16 cellular contexts compared by ENCODE assay signal in genomic region chr14:54590481-54590880, GRCh38. TPM values are rescaled to one million over a fixed set of nuclear protein-coding genes. Genes with fewer than 3 reads are reported as not detected.
DNase-seq lines count a peak whose midpoint lies in the region; ATAC-seq, FAIRE-seq and TF ChIP-seq lines count a peak whose summit lies in the region.
"Had no signal": no experiment of that assay in that cellular context is flagged by ENCODE, and none has a peak within 500 bp of the region (broad histone marks: within the 10 kb centered on the region; RNA-seq: fewer than 3 reads in every experiment).

No MANE protein-coding gene starts in this region.

- no peak overlapping the region for H3K27ac ChIP-seq in astrocyte (ENCODE audit: low read depth, low read length)
- H3K27ac ChIP-seq in mesodermal cell (ENCODE audit: low read depth, low read length, severe bottlenecking), result peak overlapping the region; percentile 32
- no peak overlapping the region for H3K27ac ChIP-seq in neural progenitor cell
- H3K27ac ChIP-seq: C4-2B, PC-9 had no signal

- no peaks in the 10 kb centered on the region for H3F3A ChIP-seq in neural progenitor cell (ENCODE audit: low read depth)

- intact Hi-C loops in Right ventricle myocardium superior (cut with DNase I) (no loop called here), cardiac septum (cut with DNase I) (no loop called here)

- no peak for DNase-seq in Right ventricle myocardium superior
- DNase-seq in cardiac septum (ENCODE audit: low spot score), result no peak
- DNase-seq in astrocyte (ENCODE audit: low read depth), result no peak
- DNase-seq in neural progenitor cell (ENCODE audit: low spot score), result no peak
- DNase-seq in T-helper 1 cell, result no peak
- DNase-seq: KG1, MG63, NCI-H1092 treated with DMSO at 0.1 percent for 48 hours, NCI-H1694 treated with DMSO at 0.1 percent for 48 hours, PC-9 had no signal

- no peak overlapping the region for H3K4me2 ChIP-seq in astrocyte (ENCODE audit: low read length)
- no peak overlapping the region for H3K4me2 ChIP-seq in neural progenitor cell
- H3K4me2 ChIP-seq: PC-9 had no signal

- H3K36me3 ChIP-seq in astrocyte (ENCODE audit: insufficient read depth, low read length) (no peaks in the 10 kb centered on the region), mesodermal cell (ENCODE audit: control insufficient read depth, insufficient read depth, low read length) (peaks cover 20% of the 10 kb centered on the region), neural progenitor cell (no peaks in the 10 kb centered on the region)
- H3K36me3 ChIP-seq: MG63 had no signal

- H3K27me3 Mint-ChIP-seq in astrocyte (ENCODE audit: low read depth, unreplicated experiment), result no peaks in the 10 kb centered on the region
- H3K27me3 Mint-ChIP-seq in neural progenitor cell (ENCODE audit: insufficient read depth, low read depth), result no peaks in the 10 kb centered on the region

- H3K4me3 ChIP-seq in astrocyte (ENCODE audit: insufficient read depth, low read depth, low read length) (no peak overlapping the region), mesodermal cell (ENCODE audit: extremely low read depth, insufficient read depth, low read length, poor library complexity, severe bottlenecking) (no peak overlapping the region), neural progenitor cell (no peak overlapping the region)
- H3K4me3 ChIP-seq: MG63, PC-9 had no signal

- H3K79me2 ChIP-seq in astrocyte (ENCODE audit: insufficient read depth, low read length), result peaks cover 91% of the 10 kb centered on the region
- H3K79me2 ChIP-seq in neural progenitor cell (ENCODE audit: low read depth), result no peaks in the 10 kb centered on the region

- no peak for FAIRE-seq in astrocyte (lab: Jason Lieb, UNC)
- FAIRE-seq: A204.1 had no signal

- H3K9me3 ChIP-seq in astrocyte (ENCODE audit: insufficient read depth, low read depth, low read length), result no peaks in the 10 kb centered on the region
- H3K9me3 ChIP-seq in mesodermal cell (ENCODE audit: control insufficient read depth, low read length), result no peaks in the 10 kb centered on the region
- no peaks in the 10 kb centered on the region for H3K9me3 ChIP-seq in neural progenitor cell (ENCODE audit: low read depth)
- H3K9me3 ChIP-seq: MG63 had no signal

- H3K27me3 ChIP-seq in astrocyte (ENCODE audit: insufficient read depth, low read length), result no peaks in the 10 kb centered on the region
- H3K27me3 ChIP-seq in neural progenitor cell, result no peaks in the 10 kb centered on the region
- H3K27me3 ChIP-seq: MG63 had no signal

- H3K27ac Mint-ChIP-seq in astrocyte (ENCODE audit: unreplicated experiment) (peak overlapping the region; percentile 84), neural progenitor cell (no peak overlapping the region)

- H3K4me1 Mint-ChIP-seq in astrocyte (ENCODE audit: low read depth, unreplicated experiment) (peaks cover 60% of the 10 kb centered on the region), neural progenitor cell (peaks cover 13% of the 10 kb centered on the region)

- peaks cover 30% of the 10 kb centered on the region for H4K20me1 ChIP-seq in astrocyte (ENCODE audit: insufficient read depth, low read length)
- H4K20me1 ChIP-seq in neural progenitor cell (ENCODE audit: low read depth), result no peaks in the 10 kb centered on the region

- H3K9ac ChIP-seq in astrocyte (ENCODE audit: low read length) (no peak overlapping the region), neural progenitor cell (no peak overlapping the region)

- ATAC-seq in Right ventricle myocardium superior (ENCODE audit: poor library complexity) (peak; percentile 63), GM19324 (IDR thresholded peaks at IDR 0.05; ENCODE audit: low FRiP score, unreplicated experiment) (no peak), GM21786 (IDR thresholded peaks at IDR 0.05; ENCODE audit: unreplicated experiment) (no peak)
- ATAC-seq: HCT116 had no signal

- H2AFZ ChIP-seq in astrocyte (ENCODE audit: low read depth, low read length), result no peak overlapping the region
- H2AFZ ChIP-seq in neural progenitor cell (replicated peaks), result no peak overlapping the region
- H2AFZ ChIP-seq: PC-9 had no signal

- peaks cover 35% of the 10 kb centered on the region for H3K4me1 ChIP-seq in astrocyte (ENCODE audit: insufficient read depth, low read length)
- H3K4me1 ChIP-seq in mesodermal cell (ENCODE audit: control insufficient read depth, insufficient read depth, low read length, poor library complexity, severe bottlenecking), result peaks cover 49% of the 10 kb centered on the region
- H3K4me1 ChIP-seq in neural progenitor cell, result no peaks in the 10 kb centered on the region

- H3K9me3 Mint-ChIP-seq in astrocyte (ENCODE audit: unreplicated experiment), result peaks cover 2% of the 10 kb centered on the region
- H3K9me3 Mint-ChIP-seq in neural progenitor cell, result peaks cover 17% of the 10 kb centered on the region

- TF ChIP-seq CTCF in astrocyte (IDR thresholded peaks at IDR 0.05; ENCODE audit: insufficient read depth, low read depth, low read length) (no peak), neural progenitor cell (IDR thresholded peaks at IDR 0.05) (no peak)

- H3K4me3 Mint-ChIP-seq in astrocyte (ENCODE audit: unreplicated experiment), result no peak overlapping the region
- no peak overlapping the region for H3K4me3 Mint-ChIP-seq in neural progenitor cell

- H3K36me3 Mint-ChIP-seq in astrocyte (ENCODE audit: low read depth, unreplicated experiment), result peaks cover 19% of the 10 kb centered on the region
- H3K36me3 Mint-ChIP-seq in neural progenitor cell, result peaks cover 24% of the 10 kb centered on the region

RNA-seq across cellular contexts. Expression of gene SAMD4A, which starts 23.6 kb away (rescaled TPM):
- total RNA-seq in Right ventricle myocardium superior (149 TPM), cardiac septum (252 TPM), astrocyte (68.2 and 69.0 TPM in 2 replicates), neural progenitor cell (ENCODE audit: low replicate concordance) (4.3 and 4.6 TPM in 2 replicates)
- 19.8 TPM for polyA plus RNA-seq in mesodermal cell (2013, experiment 1 of 2)
- 20.1 TPM for polyA plus RNA-seq in mesodermal cell (2013, experiment 2 of 2)

Comparison
In these comparisons a context has a peak if more than half of its experiments do, and no peak if none do; other contexts are left out.
1. RNA of gene SAMD4A, which starts 23.6 kb away (total RNA-seq): 252 TPM in cardiac septum (single experiment), 149 TPM in Right ventricle myocardium superior (single experiment) and 68.2 to 69.0 TPM in astrocyte; 4.3 to 4.6 TPM in neural progenitor cell; every median in the first group is over 10 times any median in the second.